4 cellular contexts compared by ENCODE assay signal in genomic region chr10:102213599-102213998, GRCh38. TPM values are rescaled to one million over a fixed set of nuclear protein-coding genes. Genes with fewer than 3 reads are reported as not detected.
"Had no signal": no experiment of that assay in that cellular context is flagged by ENCODE, and none has a peak within 500 bp of the region (broad histone marks: within the 10 kb centered on the region; RNA-seq: fewer than 3 reads in every experiment).

No MANE protein-coding gene starts in this region.

RNA-seq across cellular contexts. Expression of gene PITX3, which starts 27.7 kb away (rescaled TPM):
- polyA plus RNA-seq: pancreas, sigmoid colon, small intestine, stomach had no signal
